ENCODE assay signal across 25 cellular contexts in genomic region chr11:68083517-68083916, GRCh38.
"Had no signal": no experiment of that assay in that cellular context is flagged by ENCODE, and none has a peak within 500 bp of the region (broad histone marks: within the 10 kb centered on the region; RNA-seq: fewer than 3 reads in every experiment).

No MANE protein-coding gene starts in this region.

- H3K36me3 ChIP-seq: SJCRH30 had no signal

- H3K4me1 ChIP-seq: SJCRH30 had no signal

- DNase-seq: Kasumi-1, MM.1S, NCI-H1048, NCI-H1105, NCI-H1417 treated with DMSO at 0.1 percent for 48 hours, NCI-H146, NCI-H1694 treated with DMSO at 0.1 percent for 48 hours, NCI-H1930, NCI-H2081, NCI-H2107, NCI-H226, NCI-H446, NCI-H510A, NCI-H524 treated with DMSO at 0.1 percent for 48 hours, NCI-H69, NCI-H774, SHP77 treated with DMSO at 0.1 percent for 48 hours, SJCRH30 had no signal

- H3K27me3 ChIP-seq: SJCRH30 had no signal

- H3K4me3 Mint-ChIP-seq: IgD-negative memory B cell had no signal

- ATAC-seq: K562, Panc1, SK-N-SH treated with all-trans-retinoic acid at 6 μM for 48 hours had no signal

- H3K4me3 ChIP-seq: K562, SJCRH30 had no signal

- H3K27ac Mint-ChIP-seq: IgD-negative memory B cell had no signal

- H3K9me3 ChIP-seq: SJCRH30 had no signal

- H3K27me3 Mint-ChIP-seq: IgD-negative memory B cell had no signal

- H3K4me2 ChIP-seq: KMS-11 had no signal

- H3K27ac ChIP-seq: HL-60, KMS-11, RWPE1, SJCRH30 had no signal

- H3K9me3 Mint-ChIP-seq: IgD-negative memory B cell had no signal
